8 cellular contexts compared by ENCODE assay signal in the genomic region with DNA sequence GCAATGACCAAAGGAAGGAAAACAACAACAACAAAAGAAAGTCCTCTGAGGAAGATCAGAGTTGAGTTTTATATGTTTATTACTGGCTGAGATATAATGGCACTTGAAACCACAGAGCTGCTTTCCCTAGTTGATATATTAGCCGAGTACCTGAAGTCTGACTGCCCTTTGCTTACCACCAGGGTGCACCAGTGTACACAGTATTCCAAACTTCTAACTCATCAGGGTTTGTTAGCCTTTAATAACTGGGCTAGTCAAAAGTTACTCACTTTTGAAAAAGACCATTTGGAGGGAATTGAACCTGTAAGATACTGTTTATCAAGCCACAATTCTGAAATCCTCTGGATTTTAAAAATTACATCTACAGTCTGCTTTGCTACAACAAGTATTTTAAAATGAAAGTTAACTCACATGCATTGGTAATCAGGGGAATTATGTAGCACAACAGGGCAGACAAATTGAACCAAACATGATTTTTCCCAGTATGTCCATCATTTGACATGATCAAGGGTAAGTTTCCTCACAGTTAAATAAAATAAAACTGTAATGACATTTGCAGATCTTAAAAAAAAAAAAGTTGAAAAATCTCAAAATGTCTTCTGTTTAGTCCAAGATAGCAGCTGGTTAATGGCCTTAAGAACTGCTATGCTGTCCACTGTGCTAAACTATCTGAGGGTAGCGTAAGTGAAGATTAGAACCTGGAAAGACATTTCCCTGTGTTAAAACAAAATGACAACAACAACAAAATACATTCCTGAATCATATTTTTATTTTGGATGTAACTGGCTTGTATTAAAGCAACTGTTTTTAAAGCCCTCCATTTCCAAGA. TPM values are rescaled to one million over a fixed set of nuclear protein-coding genes. Genes with fewer than 3 reads are reported as not detected.
DNase-seq lines count a peak whose midpoint lies in the region; ATAC-seq and TF ChIP-seq lines count a peak whose summit lies in the region.

No MANE protein-coding gene starts in this region.

- H3K4me2 ChIP-seq in PC-9 = no peak overlapping the region

- ATAC-seq in GM19351 (IDR thresholded peaks at IDR 0.05; ENCODE audit: unreplicated experiment) (peak; percentile 91), HG03457 (IDR thresholded peaks at IDR 0.05; ENCODE audit: unreplicated experiment) (peak; percentile 80), GM21737 (IDR thresholded peaks at IDR 0.05; ENCODE audit: unreplicated experiment) (no peak)

- intact Hi-C loops in PC-9 (cut with micrococcal nuclease; ENCODE audit: unreplicated experiment) (loop anchor here (1.0 to 2.0 kb wide), 4 partner anchors 249 to 573 kb away; no protein-coding TSS in a partner anchor), lower leg skin (cut with DNase I; ENCODE audit: low total_unique reads) (no loop called here)

- H2AFZ ChIP-seq in PC-9 = no peak overlapping the region

- TF ChIP-seq CTCF in PC-9 (conservative IDR thresholded peaks at IDR 0.05) (peak; percentile 83), epithelial cell of esophagus (IDR thresholded peaks at IDR 0.05; ENCODE audit: insufficient read depth, low read depth, low read length, missing control alignments) (peak; percentile 88), lower leg skin (IDR thresholded peaks at IDR 0.05) (no peak)

- H4K20me1 ChIP-seq in PC-9 (ENCODE audit: insufficient read depth) = no peaks in the 10 kb centered on the region

- POLR2A ChIA-PET in PC-9 (lab: Charles Lee; ENCODE audit: unreplicated experiment) = interaction anchor here (0.6 kb wide), 1 partner anchor 40 kb away, joined by 3 read pairs; no protein-coding TSS in a partner anchor

- BruUV-seq in PC-9 (replicated peaks; lab: Mats Ljungman, UMichigan) = no TSS peak

- no peaks in the 10 kb centered on the region for H3K27me3 ChIP-seq in PC-9 (ENCODE audit: insufficient read depth, low read depth)

- H3K27ac ChIP-seq in PC-9 = no peak overlapping the region

- H3K79me2 ChIP-seq in PC-9 (ENCODE audit: low read depth) = no peaks in the 10 kb centered on the region

- H3K4me3 ChIP-seq in PC-9 = no peak overlapping the region
- no peak overlapping the region for H3K4me3 ChIP-seq in epithelial cell of esophagus (ENCODE audit: low read length)
- H3K4me3 ChIP-seq in lower leg skin (ENCODE audit: low read depth, poor library complexity, severe bottlenecking) = no peak overlapping the region

- H3K9me2 ChIP-seq in PC-9 (ENCODE audit: insufficient read depth) = no peaks in the 10 kb centered on the region

- no peaks in the 10 kb centered on the region for H3K4me1 ChIP-seq in PC-9 (replicated peaks; ENCODE audit: insufficient read depth)

- H3K36me3 ChIP-seq in PC-9 (ENCODE audit: low read depth) = no peaks in the 10 kb centered on the region

- CTCF ChIA-PET in PC-9 (lab: Charles Lee) = interaction anchor here (0.5 to 1.6 kb wide), 5 partner anchors 12 to 371 kb away, joined by 3 to 9 read pairs (median 4); no protein-coding TSS in a partner anchor

- no peaks in the 10 kb centered on the region for H3K9me3 ChIP-seq in PC-9 (ENCODE audit: insufficient read depth, low read depth)

- TF ChIP-seq POLR2A in lower leg skin (IDR thresholded peaks at IDR 0.05) = no peak

- DNase-seq in DMS 273 (lab: John Stamatoyannopoulos, UW; ENCODE audit: unreplicated experiment) (peak; percentile 53), PC-9 (peak; percentile 41), epithelial cell of esophagus (ENCODE audit: low read depth) (peak; percentile 71), mucosa of gallbladder (ENCODE audit: low spot score) (peak; percentile 58), lower leg skin (ENCODE audit: low spot score in 2 of 2) (no peak)

- 51 to 53% methylated on average over 2 of the region's 2 CpGs for WGBS in lower leg skin, 2 donors

- no peaks in the 10 kb centered on the region for H3F3A ChIP-seq in PC-9 (ENCODE audit: insufficient read depth, low read depth)

RNA-seq across cellular contexts. Expression of gene C6, which starts 57.3 kb away (rescaled TPM):
- total RNA-seq in PC-9 (2021) = not detected in 2 replicates
- 41.8 TPM for total RNA-seq in mucosa of gallbladder
- 1 to 10 TPM in 3 of 4 donors, under 1 TPM in 1; 0.27 to 3.6 (median 2.2) TPM for total RNA-seq in lower leg skin

Comparison
In these comparisons a context has a peak if more than half of its experiments do, and no peak if none do; other contexts are left out.
1. DNase-seq: peak in DMS 273 (single experiment), PC-9 (2 of 2), epithelial cell of esophagus (single experiment) and mucosa of gallbladder (single experiment); none in lower leg skin (0 of 2).
2. CTCF ChIP-seq: peak in PC-9 (single experiment) and epithelial cell of esophagus (single experiment); none in lower leg skin (0 of 3).